1 cellular context compared by ENCODE assay signal in genomic region chr17:82273327-82274133, GRCh38.
TF ChIP-seq lines count a peak whose summit lies in the region.

CSNK1D (minus strand) TSS chr17:82273700; CDS start chr17:82273381, 319 bp downstream.

TF ChIP-seq in HEK293, 187 proteins besides CTCF, POLR2A, EP300 and RAD21 (continued from another document and continues in another):
- TF ChIP-seq, protein P1, sequence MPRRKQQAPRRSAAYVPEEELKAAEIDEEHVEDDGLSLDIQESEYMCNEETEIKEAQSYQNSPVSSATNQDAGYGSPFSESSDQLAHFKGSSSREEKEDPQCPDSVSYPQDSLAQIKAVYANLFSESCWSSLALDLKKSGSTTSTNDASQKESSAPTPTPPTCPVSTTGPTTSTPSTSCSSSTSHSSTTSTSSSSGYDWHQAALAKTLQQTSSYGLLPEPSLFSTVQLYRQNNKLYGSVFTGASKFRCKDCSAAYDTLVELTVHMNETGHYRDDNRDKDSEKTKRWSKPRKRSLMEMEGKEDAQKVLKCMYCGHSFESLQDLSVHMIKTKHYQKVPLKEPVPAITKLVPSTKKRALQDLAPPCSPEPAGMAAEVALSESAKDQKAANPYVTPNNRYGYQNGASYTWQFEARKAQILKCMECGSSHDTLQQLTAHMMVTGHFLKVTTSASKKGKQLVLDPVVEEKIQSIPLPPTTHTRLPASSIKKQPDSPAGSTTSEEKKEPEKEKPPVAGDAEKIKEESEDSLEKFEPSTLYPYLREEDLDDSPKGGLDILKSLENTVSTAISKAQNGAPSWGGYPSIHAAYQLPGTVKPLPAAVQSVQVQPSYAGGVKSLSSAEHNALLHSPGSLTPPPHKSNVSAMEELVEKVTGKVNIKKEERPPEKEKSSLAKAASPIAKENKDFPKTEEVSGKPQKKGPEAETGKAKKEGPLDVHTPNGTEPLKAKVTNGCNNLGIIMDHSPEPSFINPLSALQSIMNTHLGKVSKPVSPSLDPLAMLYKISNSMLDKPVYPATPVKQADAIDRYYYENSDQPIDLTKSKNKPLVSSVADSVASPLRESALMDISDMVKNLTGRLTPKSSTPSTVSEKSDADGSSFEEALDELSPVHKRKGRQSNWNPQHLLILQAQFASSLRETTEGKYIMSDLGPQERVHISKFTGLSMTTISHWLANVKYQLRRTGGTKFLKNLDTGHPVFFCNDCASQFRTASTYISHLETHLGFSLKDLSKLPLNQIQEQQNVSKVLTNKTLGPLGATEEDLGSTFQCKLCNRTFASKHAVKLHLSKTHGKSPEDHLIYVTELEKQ (tag by site-specific recombination; IDR thresholded peaks at IDR 0.05; ENCODE audit: borderline replicate concordance): no peak
- TF ChIP-seq MYNN (tag by site-specific recombination; IDR thresholded peaks at IDR 0.05; ENCODE audit: borderline replicate concordance) (peak; percentile 25; the same call in 1 of the 2 replicates), ZNF121 (tag by site-specific recombination; IDR thresholded peaks at IDR 0.05) (peak; percentile 28; the same call in 1 of the 2 replicates), ZNF23 (tag by site-specific recombination; IDR thresholded peaks at IDR 0.05; ENCODE audit: borderline replicate concordance) (no peak), ZNF112 (tag by site-specific recombination; IDR thresholded peaks at IDR 0.05) (no peak), ZNF792 (tag by site-specific recombination; IDR thresholded peaks at IDR 0.05) (peak; percentile 66; the same call in 1 of the 2 replicates), ZNF558 (tag by site-specific recombination; IDR thresholded peaks at IDR 0.05) (no peak), ZNF544 (tag by site-specific recombination; IDR thresholded peaks at IDR 0.05) (no peak), ZNF596 (tag by site-specific recombination; IDR thresholded peaks at IDR 0.05) (no peak), ZFP69B (tag by site-specific recombination; IDR thresholded peaks at IDR 0.05) (peak; percentile 71), ZNF692 (tag by site-specific recombination; IDR thresholded peaks at IDR 0.05) (peak; percentile 80), WT1 (tag by site-specific recombination; IDR thresholded peaks at IDR 0.05) (peak; percentile 63; the same call in 1 of the 2 replicates), ZNF48 (tag by site-specific recombination; IDR thresholded peaks at IDR 0.05) (no peak), SP2 (tag by site-specific recombination; IDR thresholded peaks at IDR 0.05) (peak; percentile 90), ZNF701 (tag by site-specific recombination; IDR thresholded peaks at IDR 0.05) (no peak; the same call in 1 of the 2 replicates), GFI1B (tag by site-specific recombination; IDR thresholded peaks at IDR 0.05) (no peak), ZNF324 (tag by site-specific recombination; IDR thresholded peaks at IDR 0.05) (peak; percentile 98), ZNF747 (tag by site-specific recombination; IDR thresholded peaks at IDR 0.05) (no peak), KLF7 (tag by site-specific recombination; IDR thresholded peaks at IDR 0.05; ENCODE audit: borderline replicate concordance) (peak; percentile 90), MEIS1 (CRISPR knock-in tag; IDR thresholded peaks at IDR 0.05; ENCODE audit: borderline replicate concordance) (no peak), ZNF571 (tag by site-specific recombination; IDR thresholded peaks at IDR 0.05) (no peak), ZNF366 (tag by site-specific recombination; conservative IDR thresholded peaks at IDR 0.05) (no peak; the same call in 1 of the 2 replicates), ZNF626 (tag by site-specific recombination; IDR thresholded peaks at IDR 0.05) (no peak), ZNF521 (tag by site-specific recombination; IDR thresholded peaks at IDR 0.05) (no peak), ZNF292 (tag by site-specific recombination; IDR thresholded peaks at IDR 0.05; ENCODE audit: borderline replicate concordance, low read depth) (no peak), ZNF311 (tag by site-specific recombination; IDR thresholded peaks at IDR 0.05; ENCODE audit: borderline replicate concordance) (no peak), KLF10 (tag by site-specific recombination; IDR thresholded peaks at IDR 0.05) (no peak; the same call in 1 of the 2 replicates), ZNF211 (tag by site-specific recombination; IDR thresholded peaks at IDR 0.05; ENCODE audit: low read depth) (no peak), REPIN1 (tag by site-specific recombination; IDR thresholded peaks at IDR 0.05; ENCODE audit: low read depth) (peak; percentile 77; the same call in 1 of the 2 replicates), ZNF776 (tag by site-specific recombination; IDR thresholded peaks at IDR 0.05; ENCODE audit: borderline replicate concordance) (no peak), ZNF561 (tag by site-specific recombination; IDR thresholded peaks at IDR 0.05; ENCODE audit: borderline replicate concordance) (peak; percentile 84), ZNF843 (tag by site-specific recombination; IDR thresholded peaks at IDR 0.05) (peak; percentile 82), ZNF16 (tag by site-specific recombination; IDR thresholded peaks at IDR 0.05; ENCODE audit: low read depth) (no peak), ZNF146 (tag by site-specific recombination; IDR thresholded peaks at IDR 0.05) (peak; percentile 27; the same call in 1 of the 2 replicates), ZNF785 (tag by site-specific recombination; IDR thresholded peaks at IDR 0.05) (peak; percentile 41; the same call in 1 of the 2 replicates), ZNF777 (tag by site-specific recombination; IDR thresholded peaks at IDR 0.05; ENCODE audit: borderline replicate concordance) (no peak), FEZF1 (tag by site-specific recombination; IDR thresholded peaks at IDR 0.05) (0 out of 2 replicates have a peak, but pooled peaks have one; percentile 45), HOXD13 (CRISPR knock-in tag; IDR thresholded peaks at IDR 0.05; ENCODE audit: borderline replicate concordance) (no peak), KLF9 (tag by site-specific recombination; IDR thresholded peaks at IDR 0.05; ENCODE audit: low read depth) (peak; percentile 98), ZNF529 (tag by site-specific recombination; IDR thresholded peaks at IDR 0.05; ENCODE audit: insufficient replicate concordance) (no peak), ZNF221 (tag by site-specific recombination; IDR thresholded peaks at IDR 0.05; ENCODE audit: borderline replicate concordance) (no peak), ZNF223 (tag by site-specific recombination; IDR thresholded peaks at IDR 0.05) (no peak), KLF1 (tag by site-specific recombination; IDR thresholded peaks at IDR 0.05) (peak; percentile 83), GLI2 (tag by site-specific recombination; IDR thresholded peaks at IDR 0.05; ENCODE audit: borderline replicate concordance, low read depth) (no peak; the same call in 1 of the 2 replicates), ZNF548 (tag by site-specific recombination; IDR thresholded peaks at IDR 0.05) (no peak), HOXC10 (CRISPR knock-in tag; IDR thresholded peaks at IDR 0.05) (no peak), ZNF24 (tag by site-specific recombination; IDR thresholded peaks at IDR 0.05) (peak; percentile 65; the same call in 1 of the 2 replicates), ZNF501 (tag by site-specific recombination; IDR thresholded peaks at IDR 0.05) (peak; percentile 79; the same call in 1 of the 2 replicates), TCF7L2 (IDR thresholded peaks at IDR 0.05; ENCODE audit: borderline replicate concordance, low read depth, low read length) (no peak)
- TF ChIP-seq, protein P2, sequence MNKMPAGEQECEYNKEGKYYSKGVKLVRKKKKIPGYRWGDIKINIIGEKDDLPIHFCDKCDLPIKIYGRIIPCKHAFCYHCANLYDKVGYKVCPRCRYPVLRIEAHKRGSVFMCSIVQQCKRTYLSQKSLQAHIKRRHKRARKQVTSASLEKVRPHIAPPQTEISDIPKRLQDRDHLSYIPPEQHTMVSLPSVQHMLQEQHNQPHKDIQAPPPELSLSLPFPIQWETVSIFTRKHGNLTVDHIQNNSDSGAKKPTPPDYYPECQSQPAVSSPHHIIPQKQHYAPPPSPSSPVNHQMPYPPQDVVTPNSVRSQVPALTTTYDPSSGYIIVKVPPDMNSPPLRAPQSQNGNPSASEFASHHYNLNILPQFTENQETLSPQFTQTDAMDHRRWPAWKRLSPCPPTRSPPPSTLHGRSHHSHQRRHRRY (tag by site-specific recombination; IDR thresholded peaks at IDR 0.05): 0 out of 2 replicates have a peak, but pooled peaks have one; percentile 63
- TF ChIP-seq, protein P3, sequence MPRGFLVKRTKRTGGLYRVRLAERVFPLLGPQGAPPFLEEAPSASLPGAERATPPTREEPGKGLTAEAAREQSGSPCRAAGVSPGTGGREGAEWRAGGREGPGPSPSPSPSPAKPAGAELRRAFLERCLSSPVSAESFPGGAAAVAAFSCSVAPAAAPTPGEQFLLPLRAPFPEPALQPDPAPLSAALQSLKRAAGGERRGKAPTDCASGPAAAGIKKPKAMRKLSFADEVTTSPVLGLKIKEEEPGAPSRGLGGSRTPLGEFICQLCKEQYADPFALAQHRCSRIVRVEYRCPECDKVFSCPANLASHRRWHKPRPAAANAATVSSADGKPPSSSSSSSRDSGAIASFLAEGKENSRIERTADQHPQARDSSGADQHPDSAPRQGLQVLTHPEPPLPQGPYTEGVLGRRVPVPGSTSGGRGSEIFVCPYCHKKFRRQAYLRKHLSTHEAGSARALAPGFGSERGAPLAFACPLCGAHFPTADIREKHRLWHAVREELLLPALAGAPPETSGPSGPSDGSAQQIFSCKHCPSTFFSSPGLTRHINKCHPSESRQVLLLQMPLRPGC (tag by site-specific recombination; IDR thresholded peaks at IDR 0.05): peak; percentile 83; the same call in 1 of the 2 replicates
- TF ChIP-seq, protein P4, sequence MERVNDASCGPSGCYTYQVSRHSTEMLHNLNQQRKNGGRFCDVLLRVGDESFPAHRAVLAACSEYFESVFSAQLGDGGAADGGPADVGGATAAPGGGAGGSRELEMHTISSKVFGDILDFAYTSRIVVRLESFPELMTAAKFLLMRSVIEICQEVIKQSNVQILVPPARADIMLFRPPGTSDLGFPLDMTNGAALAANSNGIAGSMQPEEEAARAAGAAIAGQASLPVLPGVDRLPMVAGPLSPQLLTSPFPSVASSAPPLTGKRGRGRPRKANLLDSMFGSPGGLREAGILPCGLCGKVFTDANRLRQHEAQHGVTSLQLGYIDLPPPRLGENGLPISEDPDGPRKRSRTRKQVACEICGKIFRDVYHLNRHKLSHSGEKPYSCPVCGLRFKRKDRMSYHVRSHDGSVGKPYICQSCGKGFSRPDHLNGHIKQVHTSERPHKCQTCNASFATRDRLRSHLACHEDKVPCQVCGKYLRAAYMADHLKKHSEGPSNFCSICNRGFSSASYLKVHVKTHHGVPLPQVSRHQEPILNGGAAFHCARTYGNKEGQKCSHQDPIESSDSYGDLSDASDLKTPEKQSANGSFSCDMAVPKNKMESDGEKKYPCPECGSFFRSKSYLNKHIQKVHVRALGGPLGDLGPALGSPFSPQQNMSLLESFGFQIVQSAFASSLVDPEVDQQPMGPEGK (tag by site-specific recombination; IDR thresholded peaks at IDR 0.05): peak; percentile 86
- TF ChIP-seq, protein P5, sequence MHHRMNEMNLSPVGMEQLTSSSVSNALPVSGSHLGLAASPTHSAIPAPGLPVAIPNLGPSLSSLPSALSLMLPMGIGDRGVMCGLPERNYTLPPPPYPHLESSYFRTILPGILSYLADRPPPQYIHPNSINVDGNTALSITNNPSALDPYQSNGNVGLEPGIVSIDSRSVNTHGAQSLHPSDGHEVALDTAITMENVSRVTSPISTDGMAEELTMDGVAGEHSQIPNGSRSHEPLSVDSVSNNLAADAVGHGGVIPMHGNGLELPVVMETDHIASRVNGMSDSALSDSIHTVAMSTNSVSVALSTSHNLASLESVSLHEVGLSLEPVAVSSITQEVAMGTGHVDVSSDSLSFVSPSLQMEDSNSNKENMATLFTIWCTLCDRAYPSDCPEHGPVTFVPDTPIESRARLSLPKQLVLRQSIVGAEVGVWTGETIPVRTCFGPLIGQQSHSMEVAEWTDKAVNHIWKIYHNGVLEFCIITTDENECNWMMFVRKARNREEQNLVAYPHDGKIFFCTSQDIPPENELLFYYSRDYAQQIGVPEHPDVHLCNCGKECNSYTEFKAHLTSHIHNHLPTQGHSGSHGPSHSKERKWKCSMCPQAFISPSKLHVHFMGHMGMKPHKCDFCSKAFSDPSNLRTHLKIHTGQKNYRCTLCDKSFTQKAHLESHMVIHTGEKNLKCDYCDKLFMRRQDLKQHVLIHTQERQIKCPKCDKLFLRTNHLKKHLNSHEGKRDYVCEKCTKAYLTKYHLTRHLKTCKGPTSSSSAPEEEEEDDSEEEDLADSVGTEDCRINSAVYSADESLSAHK (tag by site-specific recombination; IDR thresholded peaks at IDR 0.05): peak; percentile 65; the same call in 1 of the 2 replicates
- TF ChIP-seq, protein P6, sequence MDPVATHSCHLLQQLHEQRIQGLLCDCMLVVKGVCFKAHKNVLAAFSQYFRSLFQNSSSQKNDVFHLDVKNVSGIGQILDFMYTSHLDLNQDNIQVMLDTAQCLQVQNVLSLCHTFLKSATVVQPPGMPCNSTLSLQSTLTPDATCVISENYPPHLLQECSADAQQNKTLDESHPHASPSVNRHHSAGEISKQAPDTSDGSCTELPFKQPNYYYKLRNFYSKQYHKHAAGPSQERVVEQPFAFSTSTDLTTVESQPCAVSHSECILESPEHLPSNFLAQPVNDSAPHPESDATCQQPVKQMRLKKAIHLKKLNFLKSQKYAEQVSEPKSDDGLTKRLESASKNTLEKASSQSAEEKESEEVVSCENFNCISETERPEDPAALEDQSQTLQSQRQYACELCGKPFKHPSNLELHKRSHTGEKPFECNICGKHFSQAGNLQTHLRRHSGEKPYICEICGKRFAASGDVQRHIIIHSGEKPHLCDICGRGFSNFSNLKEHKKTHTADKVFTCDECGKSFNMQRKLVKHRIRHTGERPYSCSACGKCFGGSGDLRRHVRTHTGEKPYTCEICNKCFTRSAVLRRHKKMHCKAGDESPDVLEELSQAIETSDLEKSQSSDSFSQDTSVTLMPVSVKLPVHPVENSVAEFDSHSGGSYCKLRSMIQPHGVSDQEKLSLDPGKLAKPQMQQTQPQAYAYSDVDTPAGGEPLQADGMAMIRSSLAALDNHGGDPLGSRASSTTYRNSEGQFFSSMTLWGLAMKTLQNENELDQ (tag by site-specific recombination; IDR thresholded peaks at IDR 0.05; ENCODE audit: low read depth): no peak
- TF ChIP-seq, protein P7, sequence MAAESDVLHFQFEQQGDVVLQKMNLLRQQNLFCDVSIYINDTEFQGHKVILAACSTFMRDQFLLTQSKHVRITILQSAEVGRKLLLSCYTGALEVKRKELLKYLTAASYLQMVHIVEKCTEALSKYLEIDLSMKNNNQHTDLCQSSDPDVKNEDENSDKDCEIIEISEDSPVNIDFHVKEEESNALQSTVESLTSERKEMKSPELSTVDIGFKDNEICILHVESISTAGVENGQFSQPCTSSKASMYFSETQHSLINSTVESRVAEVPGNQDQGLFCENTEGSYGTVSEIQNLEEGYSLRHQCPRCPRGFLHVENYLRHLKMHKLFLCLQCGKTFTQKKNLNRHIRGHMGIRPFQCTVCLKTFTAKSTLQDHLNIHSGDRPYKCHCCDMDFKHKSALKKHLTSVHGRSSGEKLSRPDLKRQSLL (tag by site-specific recombination; IDR thresholded peaks at IDR 0.05): 0 out of 2 replicates have a peak, but pooled peaks have one; percentile 36
